ENCODE assay signal across 35 cellular contexts in the genomic region with DNA sequence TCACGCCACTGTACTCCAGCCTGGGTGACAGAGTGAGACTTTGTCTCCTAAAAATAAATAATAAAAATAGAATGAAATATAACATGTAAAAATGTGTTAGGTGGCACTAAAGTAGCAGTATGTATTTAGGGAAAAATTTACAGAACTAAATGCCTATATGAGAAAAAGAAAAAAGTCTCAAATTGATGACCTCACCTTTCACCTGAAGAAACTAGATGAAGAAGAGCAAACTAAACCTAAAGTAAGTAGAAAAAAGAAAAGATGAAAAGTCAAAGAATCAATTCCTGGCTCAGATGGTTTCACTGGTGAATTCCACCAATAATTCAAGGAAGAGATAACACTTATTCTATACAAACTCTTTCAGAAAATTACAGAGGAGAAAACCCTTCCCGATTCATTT.
"Had no signal": no experiment of that assay in that cellular context is flagged by ENCODE, and none has a peak within 500 bp of the region (broad histone marks: within the 10 kb centered on the region; RNA-seq: fewer than 3 reads in every experiment).

No MANE protein-coding gene starts in this region.

- H3K27me3 ChIP-seq: MG63 had no signal

- H3K9ac ChIP-seq: KMS-11 had no signal

- H3K4me2 ChIP-seq: KMS-11 had no signal

- H3K9me3 ChIP-seq: MG63 had no signal

- H3K4me3 ChIP-seq: MG63 had no signal

- H3K27ac ChIP-seq: KMS-11 had no signal

- H3K36me3 ChIP-seq: MG63 had no signal

- DNase-seq: Karpas-422, Kasumi-1, MG63, MM.1S, MV-4-11, NCI-H1048, NCI-H1092, NCI-H1092 treated with DMSO at 0.1 percent for 48 hours, NCI-H1105, NCI-H1105 treated with DMSO at 0.1 percent for 48 hours, NCI-H1417, NCI-H1417 treated with DMSO at 0.1 percent for 48 hours, NCI-H1436, NCI-H1436 treated with DMSO at 0.1 percent for 48 hours, NCI-H146, NCI-H1694, NCI-H1694 treated with DMSO at 0.1 percent for 48 hours, NCI-H187, NCI-H187 treated with DMSO at 0.1 percent for 48 hours, NCI-H1930, NCI-H2029, NCI-H2029 treated with DMSO at 0.1 percent for 48 hours, NCI-H2081, NCI-H2081 treated with DMSO at 0.1 percent for 48 hours, NCI-H2107, NCI-H2171, NCI-H2171 treated with DMSO at 0.1 percent for 48 hours, NCI-H2227 treated with DMSO at 0.1 percent for 48 hours, NCI-H226, NCI-H345, NCI-H446, NCI-H446 treated with DMSO at 0.1 percent for 48 hours, NCI-H510A, NCI-H510A treated with DMSO at 0.1 percent for 48 hours had no signal
